ENCODE assay signal across 14 cellular contexts in the genomic region with DNA sequence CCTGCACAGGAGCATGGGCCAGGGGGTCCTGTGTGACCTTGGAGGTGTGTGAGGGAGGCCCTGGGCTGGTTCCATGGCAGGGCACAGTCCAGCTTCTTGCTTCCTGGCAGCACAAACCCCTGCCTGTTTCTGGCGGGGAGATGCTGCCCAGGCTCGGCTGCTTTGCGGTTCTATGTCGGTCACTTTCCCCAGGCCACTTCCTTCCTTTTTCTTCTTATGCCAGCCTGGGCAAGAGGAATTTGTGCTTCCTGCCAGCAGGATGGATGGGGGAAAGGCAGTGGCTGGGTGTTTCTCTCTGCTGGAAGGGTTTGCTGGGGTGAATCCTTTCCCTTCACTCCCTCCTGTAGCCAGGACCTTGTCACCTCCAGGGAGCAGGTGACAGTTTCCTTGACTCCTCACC. TPM values are rescaled to one million over a fixed set of nuclear protein-coding genes. Genes with fewer than 3 reads are reported as not detected.
A peak's percentile ranks its signal among the peaks of the same experiment; 100 is the strongest.
DNase-seq lines count a peak whose midpoint lies in the region; ATAC-seq, FAIRE-seq and TF ChIP-seq lines count a peak whose summit lies in the region.
"Had no signal": no experiment of that assay in that cellular context is flagged by ENCODE, and none has a peak within 500 bp of the region (broad histone marks: within the 10 kb centered on the region; RNA-seq: fewer than 3 reads in every experiment).

No MANE protein-coding gene starts in this region.

- FAIRE-seq in GM12892 (lab: Jason Lieb, UNC): no peak
- FAIRE-seq: A549 had no signal

- ATAC-seq in Right ventricle myocardium superior (ENCODE audit: poor library complexity) (peak; percentile 8), left ventricle myocardium superior (no peak), HG02610 (IDR thresholded peaks at IDR 0.05; ENCODE audit: unreplicated experiment) (no peak)

- TF ChIP-seq POLR2A in GM12892 (IDR thresholded peaks at IDR 0.05; ENCODE audit: low read depth, low read length): no peak

- DNase-seq in Right ventricle myocardium superior: no peak
- no peak for DNase-seq in left ventricle myocardium superior
- peak in 6 of 61 donors; percentile 22 to 57 (median 47) for DNase-seq in caudate nucleus (lab: John Stamatoyannopoulos, UW)
- DNase-seq in midbrain (lab: John Stamatoyannopoulos, UW): peak; percentile 42
- DNase-seq in GM03348 (ENCODE audit: low spot score): no peak
- no peak for DNase-seq in DMS114 treated with DMSO at 0.1 percent for 48 hours (lab: John Stamatoyannopoulos, UW; ENCODE audit: unreplicated experiment)
- DNase-seq in GM12892 (ENCODE audit: insufficient read length): no peak
- DNase-seq: activated CD4-positive, alpha-beta T cell treated with anti-CD3 and anti-CD28 coated beads, Interleukin-2, amount 10 ng/mL, durations not matched to agents 7 days and 5 days; activated naive CD4-positive, alpha-beta T cell treated with anti-CD3 and anti-CD28 coated beads, Interleukin-2, amount 50 U/mL, for 16 hours; endodermal cell; SIG-M5 had no signal

- intact Hi-C loops in Right ventricle myocardium superior (cut with DNase I) (no loop called here), left ventricle myocardium superior (cut with micrococcal nuclease) (no loop called here)

- peak overlapping the region; percentile 87 for H3K27ac ChIP-seq in caudate nucleus (ENCODE audit: low read depth, low read length)
- H3K27ac ChIP-seq: HL-60 had no signal

RNA-seq across cellular contexts. Expression of a gene that starts 24.3 kb away (rescaled TPM):
- total RNA-seq in Right ventricle myocardium superior: 10.7 TPM
- 10.1 TPM for total RNA-seq in left ventricle myocardium superior
- not detected for polyA plus RNA-seq in GM12892 (2012; ENCODE audit: missing spikeins)
